In the genomic region with DNA sequence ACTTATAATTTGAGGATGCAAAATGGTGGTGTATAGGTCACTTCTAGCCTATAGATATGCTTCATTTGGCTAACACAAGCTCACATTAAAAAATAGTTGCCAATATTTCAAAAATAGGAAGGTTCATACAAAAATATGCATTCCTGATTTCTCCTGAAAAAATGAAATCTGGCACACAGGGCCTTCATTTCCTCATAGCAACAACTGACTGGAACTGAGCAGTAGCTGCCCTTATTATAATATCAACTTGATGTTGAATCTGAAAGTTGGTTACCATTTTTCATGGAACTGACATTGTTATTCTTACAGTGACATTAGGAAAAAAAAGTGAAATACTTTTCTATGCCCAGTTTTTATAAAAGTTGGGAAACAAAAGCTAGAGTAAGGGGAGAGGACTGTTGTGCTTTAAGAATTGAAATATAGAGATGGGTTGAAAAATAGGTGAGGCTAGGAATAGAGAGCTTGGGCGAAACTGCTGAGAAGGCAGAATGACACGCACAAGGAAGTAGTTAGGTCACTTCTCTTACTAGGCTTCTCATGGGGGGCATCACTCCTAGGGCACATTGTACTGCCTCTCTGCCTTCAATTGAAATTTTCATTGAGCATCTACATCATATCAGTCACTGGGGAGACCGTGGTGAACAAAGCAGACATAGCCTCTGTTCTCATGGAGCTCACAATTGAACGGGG, we compare ENCODE assay signal across 2 cellular contexts.
TF ChIP-seq lines count a peak whose summit lies in the region.

No MANE protein-coding gene starts in this region.

TF ChIP-seq in A549, 52 proteins besides CTCF, POLR2A, EP300 and RAD21:
- TF ChIP-seq RFX5 (IDR thresholded peaks at IDR 0.05) (peak; percentile 91), MAFK (IDR thresholded peaks at IDR 0.05; ENCODE audit: partially characterized antibody) (peak; percentile 75)
- TF ChIP-seq, protein P1, sequence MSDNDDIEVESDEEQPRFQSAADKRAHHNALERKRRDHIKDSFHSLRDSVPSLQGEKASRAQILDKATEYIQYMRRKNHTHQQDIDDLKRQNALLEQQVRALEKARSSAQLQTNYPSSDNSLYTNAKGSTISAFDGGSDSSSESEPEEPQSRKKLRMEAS (IDR thresholded peaks at IDR 0.05) = no peak

TF ChIP-seq in endothelial cell of umbilical vein, 7 proteins besides CTCF, POLR2A, EP300 and RAD21:
- TF ChIP-seq POLR2AphosphoS5 (IDR thresholded peaks at IDR 0.05; ENCODE audit: insufficient read depth, low read depth, low read length) = no peak
- no peak for TF ChIP-seq EZH2 (IDR thresholded peaks at IDR 0.05; ENCODE audit: borderline replicate concordance, low read depth, low read length, severe bottlenecking)
- TF ChIP-seq, protein P1 (IDR thresholded peaks at IDR 0.05; ENCODE audit: insufficient read depth, insufficient read length) = no peak
- no peak for TF ChIP-seq GATA2 (IDR thresholded peaks at IDR 0.05; ENCODE audit: insufficient read depth, insufficient read length, low read depth, low read length)
- no peak for TF ChIP-seq MYC (IDR thresholded peaks at IDR 0.05; ENCODE audit: low read depth, low read length)
- TF ChIP-seq FOS (IDR thresholded peaks at IDR 0.05; ENCODE audit: borderline replicate concordance, insufficient read depth, low read length) = no peak
- no peak for TF ChIP-seq JUN (IDR thresholded peaks at IDR 0.05; ENCODE audit: borderline replicate concordance, insufficient read depth, insufficient read length, low read depth)
TF ChIP-seq in endothelial cell of umbilical vein: peak in this region for 0.
